Comparison of ENCODE assay signal across 17 cellular contexts in the genomic region with DNA sequence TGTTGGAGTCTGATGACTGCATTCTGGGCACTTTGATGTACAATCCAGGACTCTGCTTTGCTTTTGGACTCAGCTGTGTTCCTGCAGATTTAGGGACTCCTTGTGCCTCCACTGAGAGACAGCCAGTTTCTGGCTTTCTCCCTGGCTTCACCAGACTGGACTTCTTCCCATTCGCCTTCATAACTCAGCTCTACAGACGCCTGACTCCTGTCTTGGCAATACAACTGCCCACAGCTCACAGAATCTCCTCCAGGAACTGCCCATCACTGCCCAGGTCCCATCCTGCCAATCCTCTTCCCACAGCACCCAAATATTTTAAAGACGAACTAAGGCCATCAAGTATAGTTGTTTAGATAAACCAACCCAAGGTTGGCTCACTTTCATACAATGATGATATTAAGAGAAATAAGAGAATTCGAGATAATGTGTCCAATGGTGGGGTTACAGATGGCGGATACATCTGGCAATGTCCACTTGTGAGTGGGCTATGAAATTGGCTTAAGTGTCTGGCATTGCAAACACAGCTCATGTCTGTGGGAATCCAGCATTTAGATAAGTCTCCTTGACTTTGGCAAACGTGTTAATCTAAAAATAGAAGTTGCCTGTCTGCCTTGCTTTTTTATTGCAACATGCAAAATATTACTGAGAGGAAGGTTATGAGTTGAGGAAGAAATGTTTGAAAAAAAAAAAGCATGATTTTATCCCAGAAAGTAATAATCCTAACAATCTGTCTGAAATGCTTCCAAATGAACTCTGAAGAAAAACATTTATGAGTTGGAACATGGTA.
A peak's percentile ranks its signal among the peaks of the same experiment; 100 is the strongest.
DNase-seq lines count a peak whose midpoint lies in the region; ATAC-seq and TF ChIP-seq lines count a peak whose summit lies in the region.
"Had no signal": no experiment of that assay in that cellular context is flagged by ENCODE, and none has a peak within 500 bp of the region (broad histone marks: within the 10 kb centered on the region; RNA-seq: fewer than 3 reads in every experiment).

No MANE protein-coding gene starts in this region.

- H3K4me3 ChIP-seq in cardiac fibroblast (replicated peaks in 1 of 2; ENCODE audit: low read depth in 2 of 2, low read length in 2 of 2): no peak overlapping the region
- H3K4me3 ChIP-seq in right cardiac atrium (ENCODE audit: low read length): no peak overlapping the region
- H3K4me3 ChIP-seq in suprapubic skin: no peak overlapping the region
- H3K4me3 ChIP-seq: dorsolateral prefrontal cortex, esophagus muscularis mucosa, HAP-1 had no signal

- no peaks in the 10 kb centered on the region for H3K27me3 ChIP-seq in right cardiac atrium (ENCODE audit: control insufficient read depth, insufficient read depth)
- H3K27me3 ChIP-seq in suprapubic skin: no peaks in the 10 kb centered on the region
- H3K27me3 ChIP-seq: dorsolateral prefrontal cortex, esophagus muscularis mucosa had no signal

- H3K27ac ChIP-seq in right cardiac atrium (ENCODE audit: low read length) (no peak overlapping the region), suprapubic skin (peak overlapping the region; percentile 19)
- H3K27ac ChIP-seq: RWPE1 had no signal

- no peaks in the 10 kb centered on the region for H3K4me1 Mint-ChIP-seq in stimulated activated effector memory CD8-positive, alpha-beta T cell treated with anti-CD3 and anti-CD28 coated beads, Interleukin-12 subunit alpha, Interleukin-12 subunit beta, amount 100 ng/mL, for 72 hours

- TF ChIP-seq POLR2A in suprapubic skin (IDR thresholded peaks at IDR 0.05): no peak

- no peaks in the 10 kb centered on the region for H3K36me3 Mint-ChIP-seq in stimulated activated effector memory CD8-positive, alpha-beta T cell treated with anti-CD3 and anti-CD28 coated beads, Interleukin-12 subunit alpha, Interleukin-12 subunit beta, amount 100 ng/mL, for 72 hours

- intact Hi-C loops in right cardiac atrium (cut with DNase I): no loop called here

- no peak for TF ChIP-seq CTCF in cardiac fibroblast (IDR thresholded peaks at IDR 0.05; ENCODE audit: low read depth, low read length)
- TF ChIP-seq CTCF in suprapubic skin (IDR thresholded peaks at IDR 0.05): no peak

- H3K9me3 ChIP-seq in right cardiac atrium (ENCODE audit: control insufficient read depth, low read length) (no peaks in the 10 kb centered on the region), suprapubic skin (no peaks in the 10 kb centered on the region)
- H3K9me3 ChIP-seq: BE2C, esophagus muscularis mucosa, HAP-1 had no signal

- DNase-seq in GM03348 (ENCODE audit: low spot score) (peak; percentile 41), cardiac fibroblast (ENCODE audit: low read depth in 2 of 2) (peak; percentile 31 to 59), right cardiac atrium (peak in 1 of 3 donors; percentile 53), suprapubic skin (ENCODE audit: low spot score in 2 of 2) (no peak), NCI-H146 (lab: John Stamatoyannopoulos, UW) (no peak), NCI-H748 (lab: John Stamatoyannopoulos, UW; ENCODE audit: unreplicated experiment) (no peak), GOT3 (lab: John Stamatoyannopoulos, UW) (no peak)
- no peak for DNase-seq in stimulated activated effector memory CD8-positive, alpha-beta T cell treated with anti-CD3 and anti-CD28 coated beads, Interleukin-12 subunit alpha, Interleukin-12 subunit beta, amount 100 ng/mL, for 72 hours (ENCODE audit: low spot score in 2 of 2)
- DNase-seq: BE2C; dorsolateral prefrontal cortex; NCI-H1694; NCI-H345; stimulated activated naive CD4-positive, alpha-beta T cell had no signal

- H3K4me1 ChIP-seq in right cardiac atrium (ENCODE audit: control insufficient read depth, insufficient read depth, low read length) (no peaks in the 10 kb centered on the region), suprapubic skin (peaks cover 7% of the 10 kb centered on the region)
- H3K4me1 ChIP-seq: BE2C, HAP-1 had no signal

- 50% methylated on average over 6 of the region's 6 CpGs for WGBS in right cardiac atrium
- 59% methylated on average over 6 of the region's 6 CpGs for WGBS in suprapubic skin

- H3K9me3 Mint-ChIP-seq in stimulated activated effector memory CD8-positive, alpha-beta T cell treated with anti-CD3 and anti-CD28 coated beads, Interleukin-12 subunit alpha, Interleukin-12 subunit beta, amount 100 ng/mL, for 72 hours: no peaks in the 10 kb centered on the region

- peak; percentile 49 to 73 for ATAC-seq in right cardiac atrium
- ATAC-seq in stimulated activated effector memory CD8-positive, alpha-beta T cell treated with anti-CD3 and anti-CD28 coated beads, Interleukin-12 subunit alpha, Interleukin-12 subunit beta, amount 100 ng/mL, for 72 hours: no peak
- ATAC-seq: activated T-helper 17 cell treated with anti-CD3 and anti-CD28 coated beads, Interleukin-2, amount 50 U/mL, for 72 hours had no signal

- no peak overlapping the region for H3K4me3 Mint-ChIP-seq in stimulated activated effector memory CD8-positive, alpha-beta T cell treated with anti-CD3 and anti-CD28 coated beads, Interleukin-12 subunit alpha, Interleukin-12 subunit beta, amount 100 ng/mL, for 72 hours
- H3K4me3 Mint-ChIP-seq: activated T-helper 17 cell treated with anti-CD3 and anti-CD28 coated beads, Interleukin-2, amount 50 U/mL, for 72 hours had no signal

- no peak overlapping the region for H3K27ac Mint-ChIP-seq in stimulated activated effector memory CD8-positive, alpha-beta T cell treated with anti-CD3 and anti-CD28 coated beads, Interleukin-12 subunit alpha, Interleukin-12 subunit beta, amount 100 ng/mL, for 72 hours
- H3K27ac Mint-ChIP-seq: activated T-helper 17 cell treated with anti-CD3 and anti-CD28 coated beads, Interleukin-2, amount 50 U/mL, for 72 hours had no signal

- H3K36me3 ChIP-seq in suprapubic skin: no peaks in the 10 kb centered on the region
- H3K36me3 ChIP-seq: BE2C, esophagus muscularis mucosa, HAP-1 had no signal

- no peak for TF ChIP-seq EP300 in suprapubic skin (IDR thresholded peaks at IDR 0.05)

Comparison
In these comparisons a context has a peak if more than half of its experiments do, and no peak if none do; other contexts are left out.
1. DNase-seq: peak in GM03348 (single experiment) and cardiac fibroblast (2 of 2); none in suprapubic skin (0 of 2), NCI-H146 (single experiment), NCI-H748 (single experiment), GOT3 (single experiment) and stimulated activated effector memory CD8-positive, alpha-beta T cell treated with anti-CD3 and anti-CD28 coated beads, Interleukin-12 subunit alpha, Interleukin-12 subunit beta, amount 100 ng/mL, for 72 hours (0 of 2).